Comparison of ENCODE assay signal across 16 cellular contexts in the genomic region with DNA sequence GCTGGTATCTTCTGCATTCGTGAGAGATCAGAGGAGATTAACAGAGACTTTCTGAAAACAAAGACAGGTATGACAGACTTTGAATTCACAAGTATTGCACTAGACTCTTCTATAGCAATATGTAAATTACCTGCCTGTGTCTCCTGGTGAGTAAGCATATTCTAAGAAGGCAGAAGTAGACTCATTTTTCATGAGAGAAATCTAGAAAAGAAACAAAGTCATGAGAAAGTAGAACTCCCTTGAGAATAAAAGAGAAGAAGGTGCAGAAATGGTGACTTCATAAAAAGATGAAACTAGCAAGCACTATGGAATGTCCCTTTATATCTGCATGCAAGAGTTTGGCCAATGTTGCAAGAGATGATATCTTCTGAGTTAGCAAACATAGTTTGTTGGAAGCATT.
DNase-seq lines count a peak whose midpoint lies in the region; ATAC-seq and TF ChIP-seq lines count a peak whose summit lies in the region.
"Had no signal": no experiment of that assay in that cellular context is flagged by ENCODE, and none has a peak within 500 bp of the region (broad histone marks: within the 10 kb centered on the region; RNA-seq: fewer than 3 reads in every experiment).

No MANE protein-coding gene starts in this region.

- CTCF ChIA-PET in GM10248 (lab: Yijun Ruan, JAX), result interaction anchor here (1.5 kb wide), 1 partner anchor 9 kb away, joined by 5 read pairs; no protein-coding TSS in a partner anchor

- no peak overlapping the region for H3K27ac ChIP-seq in testis
- H3K27ac ChIP-seq: esophagus squamous epithelium, RWPE1 had no signal

- POLR2A ChIA-PET in GM10248 (lab: Yijun Ruan, JAX), result no interaction called here

- 81 to 85% methylated on average over 1 of the region's 1 CpG for WGBS in testis, 2 donors

- DNase-seq in GM10248 (ENCODE audit: extremely low spot score) (peak; percentile 26), NCI-H146 (lab: John Stamatoyannopoulos, UW) (no peak), NCI-H69 (lab: John Stamatoyannopoulos, UW) (no peak), amygdala (lab: John Stamatoyannopoulos, UW) (no peak), testis (no peak)
- DNase-seq: activated T-cell treated with anti-CD3 and anti-CD28 coated beads, Interleukin-2, amount 50 U/mL, for 1 hour; esophagus squamous epithelium; immature natural killer cell; naive B cell; NCI-H2227 treated with DMSO at 0.1 percent for 48 hours had no signal

- no peaks in the 10 kb centered on the region for H3K27me3 ChIP-seq in testis
- H3K27me3 ChIP-seq: esophagus squamous epithelium had no signal

- H3K4me1 ChIP-seq in testis, result no peaks in the 10 kb centered on the region

- H3K9me3 ChIP-seq in testis, result no peaks in the 10 kb centered on the region
- H3K9me3 ChIP-seq: esophagus squamous epithelium had no signal

- H3K4me3 ChIP-seq in testis, result no peak overlapping the region
- H3K4me3 ChIP-seq: esophagus squamous epithelium, K562, skin epidermis had no signal

- peak; percentile 79 for ATAC-seq in GM19023 (IDR thresholded peaks at IDR 0.05; ENCODE audit: unreplicated experiment)
- ATAC-seq in GM21737 (IDR thresholded peaks at IDR 0.05; ENCODE audit: unreplicated experiment), result peak; percentile 86
- peak; percentile 84 for ATAC-seq in HG03135 (IDR thresholded peaks at IDR 0.05; ENCODE audit: unreplicated experiment)
- ATAC-seq: K562 had no signal

- intact Hi-C loops in testis (cut with DNase I; ENCODE audit: low total_unique reads), result no loop called here

- TF ChIP-seq POLR2A in testis (IDR thresholded peaks at IDR 0.05), result no peak

- TF ChIP-seq CTCF in GM10248 (IDR thresholded peaks at IDR 0.05; ENCODE audit: control extremely low read depth, extremely low read depth, low read depth, missing control alignments), result no peak
- no peak for TF ChIP-seq CTCF in testis (IDR thresholded peaks at IDR 0.05)

- H3K36me3 ChIP-seq in testis (ENCODE audit: low read depth, missing control alignments), result no peaks in the 10 kb centered on the region
- H3K36me3 ChIP-seq: esophagus squamous epithelium had no signal
